Comparison of ENCODE assay signal across 13 cellular contexts in genomic region chr11:61794579-61794978, GRCh38. TPM values are rescaled to one million over a fixed set of nuclear protein-coding genes. Genes with fewer than 3 reads are reported as not detected.
DNase-seq lines count a peak whose midpoint lies in the region; ATAC-seq and TF ChIP-seq lines count a peak whose summit lies in the region.
"Had no signal": no experiment of that assay in that cellular context is flagged by ENCODE, and none has a peak within 500 bp of the region (broad histone marks: within the 10 kb centered on the region; RNA-seq: fewer than 3 reads in every experiment).

No MANE protein-coding gene starts in this region.

- intact Hi-C loops in activated CD4-positive, alpha-beta T cell treated with anti-CD3 and anti-CD28 coated beads, Interleukin-2, amount 10 ng/mL, durations not matched to agents 24 days and 14 days (cut with micrococcal nuclease) = loop anchor here (10.0 kb wide), 1 partner anchor 430 kb away; the partner anchor contains the start of genes CYB561A3 and TMEM138
- intact Hi-C loops in Panc1 (cut with micrococcal nuclease; ENCODE audit: unreplicated experiment) = no loop called here

- peaks cover 56% of the 10 kb centered on the region for H3K36me3 Mint-ChIP-seq in activated CD4-positive, alpha-beta T cell treated with anti-CD3 and anti-CD28 coated beads, Interleukin-2, amount 10 ng/mL, durations not matched to agents 24 days and 14 days (ENCODE audit: low read depth)
- H3K36me3 Mint-ChIP-seq in neural crest cell (ENCODE audit: low read depth) = peaks cover 14% of the 10 kb centered on the region

- H3K27ac ChIP-seq in Panc1 (ENCODE audit: low read length) = peak overlapping the region; percentile 11; the same call in 1 of the 2 replicates
- H3K27ac ChIP-seq: upper lobe of left lung had no signal

- H3K27me3 ChIP-seq in Panc1 (ENCODE audit: control insufficient read depth, insufficient read depth, low read length) = no peaks in the 10 kb centered on the region
- H3K27me3 ChIP-seq: upper lobe of left lung had no signal

- in situ Hi-C loops in Panc1 (cut with HindIII; ENCODE audit: low pct_unique_long_range_greater_than_20kb, low sequenced_read_pairs) = no loop called here

- POLR2A ChIA-PET in Panc1 (lab: Charles Lee) = no interaction called here

- no peaks in the 10 kb centered on the region for H3K9me3 Mint-ChIP-seq in activated CD4-positive, alpha-beta T cell treated with anti-CD3 and anti-CD28 coated beads, Interleukin-2, amount 10 ng/mL, durations not matched to agents 24 days and 14 days
- H3K9me3 Mint-ChIP-seq in neural crest cell = no peaks in the 10 kb centered on the region

- TF ChIP-seq CTCF in Panc1 (IDR thresholded peaks at IDR 0.05) (no peak), neural crest cell (conservative IDR thresholded peaks at IDR 0.05) (no peak)

- ATAC-seq in Panc1 (no peak), GM19023 (IDR thresholded peaks at IDR 0.05; ENCODE audit: unreplicated experiment) (no peak)
- ATAC-seq: left cardiac atrium had no signal

- DNase-seq in activated CD4-positive, alpha-beta T cell treated with anti-CD3 and anti-CD28 coated beads, Interleukin-2, amount 10 ng/mL, durations not matched to agents 24 days and 14 days = no peak
- no peak for DNase-seq in activated CD4-positive, alpha-beta T cell treated with anti-CD3 and anti-CD28 coated beads, Interleukin-2, amount 50 U/mL, for 1 hour
- DNase-seq in Panc1 (ENCODE audit: low read depth, low spot score) = no peak
- DNase-seq in neural crest cell (ENCODE audit: low read depth, low spot score) = no peak
- DNase-seq in iPS-NIHi11 (ENCODE audit: low spot score) = no peak
- DNase-seq: DMS53, glutamatergic neuron, GOT3, left cardiac atrium, NCI-H1105 treated with DMSO at 0.1 percent for 48 hours, NCI-H345, upper lobe of left lung had no signal

- no TSS peak for BruUV-seq in Panc1 (replicated peaks; lab: Mats Ljungman, UMichigan)

- no peaks in the 10 kb centered on the region for H3K27me3 Mint-ChIP-seq in activated CD4-positive, alpha-beta T cell treated with anti-CD3 and anti-CD28 coated beads, Interleukin-2, amount 10 ng/mL, durations not matched to agents 24 days and 14 days
- peaks cover 3% of the 10 kb centered on the region for H3K27me3 Mint-ChIP-seq in neural crest cell (ENCODE audit: low read depth)

- no peak overlapping the region for H3K27ac Mint-ChIP-seq in activated CD4-positive, alpha-beta T cell treated with anti-CD3 and anti-CD28 coated beads, Interleukin-2, amount 10 ng/mL, durations not matched to agents 24 days and 14 days
- no peak overlapping the region for H3K27ac Mint-ChIP-seq in neural crest cell (ENCODE audit: unreplicated experiment)

- peaks cover 12% of the 10 kb centered on the region for H3K4me1 ChIP-seq in Panc1 (ENCODE audit: control insufficient read depth, insufficient read depth, low read length)

- H3K36me3 ChIP-seq in Panc1 (ENCODE audit: control insufficient read depth, insufficient read depth, low read length) = peaks cover 5% of the 10 kb centered on the region

- CTCF ChIA-PET in Panc1 (lab: Charles Lee) = no interaction called here

- H3K4me1 Mint-ChIP-seq in activated CD4-positive, alpha-beta T cell treated with anti-CD3 and anti-CD28 coated beads, Interleukin-2, amount 10 ng/mL, durations not matched to agents 24 days and 14 days = peaks cover 42% of the 10 kb centered on the region
- H3K4me1 Mint-ChIP-seq in neural crest cell = peaks cover 47% of the 10 kb centered on the region

- H3K4me3 Mint-ChIP-seq in activated CD4-positive, alpha-beta T cell treated with anti-CD3 and anti-CD28 coated beads, Interleukin-2, amount 10 ng/mL, durations not matched to agents 24 days and 14 days = peak overlapping the region; percentile 40
- H3K4me3 Mint-ChIP-seq in neural crest cell = peak overlapping the region; percentile 81

- H3K9me3 ChIP-seq in Panc1 (ENCODE audit: control insufficient read depth, insufficient read depth, low read depth, low read length) = no peaks in the 10 kb centered on the region
- H3K9me3 ChIP-seq: upper lobe of left lung had no signal

- no peak overlapping the region for H3K4me3 ChIP-seq in Panc1 (ENCODE audit: low read depth in 2 of 2, low read length in 2 of 2)

RNA-seq across cellular contexts. Expression of gene FEN1, which starts 1.9 kb away (rescaled TPM):
- total RNA-seq in activated CD4-positive, alpha-beta T cell treated with anti-CD3 and anti-CD28 coated beads, Interleukin-2, amount 10 ng/mL, durations not matched to agents 24 days and 14 days = 144 and 152 TPM in 2 replicates
- total RNA-seq in Panc1 (2021; ENCODE audit: unreplicated experiment) (67.6 TPM), neural crest cell (99.6 TPM in 2 replicates)
- 54.6 TPM for polyA plus RNA-seq in Panc1 (2012; ENCODE audit: insufficient read length)

RNA-seq across cellular contexts. Expression of gene TMEM258, which starts 2.2 kb away (rescaled TPM):
- 179 and 187 TPM in 2 replicates for total RNA-seq in activated CD4-positive, alpha-beta T cell treated with anti-CD3 and anti-CD28 coated beads, Interleukin-2, amount 10 ng/mL, durations not matched to agents 24 days and 14 days
- 139 TPM for total RNA-seq in Panc1 (2021; ENCODE audit: unreplicated experiment)
- polyA plus RNA-seq in Panc1 (2012; ENCODE audit: insufficient read length) = 283 TPM
- total RNA-seq in neural crest cell = 162 and 174 TPM in 2 replicates

RNA-seq across cellular contexts. Expression of gene FADS1, which starts 22.2 kb away (rescaled TPM):
- 92.5 and 94.7 TPM in 2 replicates for total RNA-seq in activated CD4-positive, alpha-beta T cell treated with anti-CD3 and anti-CD28 coated beads, Interleukin-2, amount 10 ng/mL, durations not matched to agents 24 days and 14 days
- total RNA-seq in Panc1 (2021; ENCODE audit: unreplicated experiment) (186 TPM), neural crest cell (245 and 248 TPM in 2 replicates)
- polyA plus RNA-seq in Panc1 (2012; ENCODE audit: insufficient read length) = 219 TPM

RNA-seq across cellular contexts. Expression of gene FADS2, which starts 33.5 kb away (rescaled TPM):
- 278 and 283 TPM in 2 replicates for total RNA-seq in activated CD4-positive, alpha-beta T cell treated with anti-CD3 and anti-CD28 coated beads, Interleukin-2, amount 10 ng/mL, durations not matched to agents 24 days and 14 days
- 679 TPM for total RNA-seq in Panc1 (2021; ENCODE audit: unreplicated experiment)
- polyA plus RNA-seq in Panc1 (2012; ENCODE audit: insufficient read length) = 887 TPM
- 939 and 976 TPM in 2 replicates for total RNA-seq in neural crest cell

RNA-seq across cellular contexts. Expression of gene MYRF, which starts 42.1 kb away (rescaled TPM):
- 1.1 and 1.2 TPM in 2 replicates for total RNA-seq in activated CD4-positive, alpha-beta T cell treated with anti-CD3 and anti-CD28 coated beads, Interleukin-2, amount 10 ng/mL, durations not matched to agents 24 days and 14 days
- total RNA-seq in Panc1 (2021; ENCODE audit: unreplicated experiment) (2.8 TPM), neural crest cell (3.5 and 3.9 TPM in 2 replicates)
- 3.7 TPM for polyA plus RNA-seq in Panc1 (2012; ENCODE audit: insufficient read length)
